Comparison of ENCODE assay signal across 13 cellular contexts in the genomic region with DNA sequence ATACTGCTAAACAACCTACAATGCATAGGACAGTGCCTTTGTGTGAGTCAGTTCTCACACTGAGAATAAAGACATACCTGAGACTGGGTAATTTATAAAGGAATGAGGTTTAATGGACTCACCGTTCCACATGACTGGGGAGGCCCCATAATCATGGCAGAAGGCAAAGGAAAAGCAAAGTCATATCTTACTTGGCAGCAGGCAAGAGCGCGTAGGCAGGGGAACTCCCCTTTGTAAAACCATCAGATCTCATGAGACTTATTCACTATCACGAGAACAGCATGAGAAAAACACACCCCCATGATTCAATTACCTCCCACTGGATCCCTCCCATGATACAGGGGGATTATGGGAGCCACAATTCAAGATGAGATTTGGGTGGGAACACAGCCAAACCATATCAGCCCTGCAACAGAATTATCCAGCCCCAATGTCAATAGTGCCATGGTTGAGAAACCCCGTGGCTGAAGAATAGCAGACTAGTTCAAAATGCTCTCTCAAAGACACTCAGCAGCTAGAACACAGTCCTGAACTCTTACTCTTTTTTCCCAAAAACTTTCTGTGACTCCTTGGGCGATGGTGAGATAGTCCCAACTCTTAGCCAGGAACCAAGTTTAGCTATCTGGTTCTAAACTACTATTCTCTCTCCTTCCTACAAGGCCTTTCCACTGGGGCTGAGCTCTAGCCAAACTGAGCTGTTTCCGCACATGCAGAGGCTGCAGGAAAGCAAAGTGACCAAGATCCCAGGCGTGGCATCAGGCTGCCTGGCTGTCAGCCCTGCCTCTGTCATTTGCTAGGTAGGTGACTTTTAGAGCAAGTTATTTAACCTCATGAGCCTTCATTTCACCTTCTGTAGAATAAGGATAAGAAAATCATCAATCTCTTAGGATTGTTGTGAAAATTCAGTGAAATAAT. TPM values are rescaled to one million over a fixed set of nuclear protein-coding genes. Genes with fewer than 3 reads are reported as not detected.
A peak's percentile ranks its signal among the peaks of the same experiment; 100 is the strongest.
DNase-seq lines count a peak whose midpoint lies in the region; ATAC-seq, FAIRE-seq and TF ChIP-seq lines count a peak whose summit lies in the region.
"Had no signal": no experiment of that assay in that cellular context is flagged by ENCODE, and none has a peak within 500 bp of the region (broad histone marks: within the 10 kb centered on the region; RNA-seq: fewer than 3 reads in every experiment).

No MANE protein-coding gene starts in this region.

- H3K27me3 Mint-ChIP-seq in T-cell: peaks cover 0 to 8% of the 10 kb centered on the region in 2 donors

- CTCF ChIA-PET in T-cell (lab: Charles Lee): no interaction called here

- no peak overlapping the region for H3K27ac Mint-ChIP-seq in T-cell

- POLR2A ChIA-PET in T-cell (lab: Charles Lee): no interaction called here

- H3K27ac ChIP-seq in VCaP: peak overlapping the region; percentile 64; the same call in 1 of the 2 replicates

- no peak overlapping the region for H3K4me3 Mint-ChIP-seq in T-cell

- FAIRE-seq in GM18507 (lab: Jason Lieb, UNC) (peak; percentile 51), H54 (lab: Jason Lieb, UNC) (no peak)
- FAIRE-seq: astrocyte had no signal

- TF ChIP-seq POLR2A in H54 (IDR thresholded peaks at IDR 0.05; ENCODE audit: low read depth, low read length): no peak

- TF ChIP-seq CTCF in VCaP (conservative IDR thresholded peaks at IDR 0.05): no peak

- no peak for DNase-seq in GM18507 (ENCODE audit: extremely low spot score, insufficient read length, low read depth)
- peak; percentile 8 for DNase-seq in mesenteric fat pad (ENCODE audit: low spot score)
- no peak for DNase-seq in NOMO-1 treated with DMSO at 0.1 percent for 48 hours (lab: John Stamatoyannopoulos, UW; ENCODE audit: unreplicated experiment)
- DNase-seq in T-cell: no peak
- no peak for DNase-seq in H54 (ENCODE audit: insufficient read length, low spot score)
- DNase-seq: DMS79, glutamatergic neuron, NCI-H2171 treated with DMSO at 0.1 percent for 48 hours, T-helper 9 cell had no signal

- H3K4me1 Mint-ChIP-seq in T-cell: no peaks in the 10 kb centered on the region

- H3K36me3 Mint-ChIP-seq in T-cell: no peaks in the 10 kb centered on the region

- ATAC-seq in GM21717 (IDR thresholded peaks at IDR 0.05; ENCODE audit: unreplicated experiment): peak; percentile 49
- ATAC-seq in T-cell (replicated peaks in 1 of 4): no peak
- no peak for ATAC-seq in GM21576 (IDR thresholded peaks at IDR 0.05; ENCODE audit: unreplicated experiment)

- H3K9me3 Mint-ChIP-seq in T-cell: no peaks in the 10 kb centered on the region

RNA-seq across cellular contexts. Expression of a gene that starts 21.7 kb away (rescaled TPM):
- total RNA-seq in mesenteric fat pad: 0.51 TPM
- total RNA-seq in T-cell: not detected
